In the genomic region with DNA sequence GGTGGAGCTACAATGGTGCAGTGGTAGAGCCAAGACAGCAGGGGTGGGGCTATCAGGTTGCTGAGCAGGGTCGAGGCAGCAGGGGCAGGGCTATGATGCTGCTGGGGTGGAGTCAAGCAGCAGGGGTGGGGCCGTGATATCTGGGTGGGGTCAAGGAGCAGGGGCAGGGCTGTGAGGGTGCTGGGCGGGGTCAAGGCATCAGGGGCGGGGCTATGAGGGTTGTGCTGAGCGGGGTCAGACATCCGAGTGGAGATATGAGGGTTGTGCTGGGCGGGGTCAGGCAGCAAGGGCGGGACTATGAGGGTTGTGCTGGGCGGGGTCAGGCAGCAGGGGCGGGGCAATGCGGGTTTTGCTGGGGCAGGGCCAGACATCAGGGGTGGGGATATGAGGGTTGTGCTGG, we compare ENCODE assay signal across 14 cellular contexts. TPM values are rescaled to one million over a fixed set of nuclear protein-coding genes. Genes with fewer than 3 reads are reported as not detected.
DNase-seq lines count a peak whose midpoint lies in the region; ATAC-seq and TF ChIP-seq lines count a peak whose summit lies in the region.
"Had no signal": no experiment of that assay in that cellular context is flagged by ENCODE, and none has a peak within 500 bp of the region (broad histone marks: within the 10 kb centered on the region; RNA-seq: fewer than 3 reads in every experiment).

No MANE protein-coding gene starts in this region.

- no peaks in the 10 kb centered on the region for H3K36me3 Mint-ChIP-seq in CD8-positive, alpha-beta T cell
- H3K36me3 Mint-ChIP-seq: activated naive CD8-positive, alpha-beta T cell had no signal

- POLR2A ChIA-PET in CD8-positive, alpha-beta T cell (lab: Charles Lee), result no interaction called here
- POLR2A ChIA-PET in HEK293 (lab: Yijun Ruan, JAX), result no interaction called here

- intact Hi-C loops in CD8-positive, alpha-beta T cell (cut with DNase I, micrococcal nuclease), result no loop called here
- intact Hi-C loops in esophagus squamous epithelium (cut with DNase I), result no loop called here

- no peak overlapping the region for H3K4me3 ChIP-seq in CD8-positive, alpha-beta T cell (ENCODE audit: low read depth, low read length)
- H3K4me3 ChIP-seq in HEK293 (ENCODE audit: low read depth, low read length) (no peak overlapping the region), esophagus squamous epithelium (no peak overlapping the region)
- H3K4me3 ChIP-seq: SJCRH30, upper lobe of left lung had no signal

- no peak for TF ChIP-seq POLR2A in esophagus squamous epithelium (IDR thresholded peaks at IDR 0.05)

- no peak overlapping the region for H3K4me3 Mint-ChIP-seq in CD8-positive, alpha-beta T cell
- H3K4me3 Mint-ChIP-seq: activated naive CD8-positive, alpha-beta T cell; neural crest cell had no signal

- no peaks in the 10 kb centered on the region for H3K27me3 ChIP-seq in CD8-positive, alpha-beta T cell (ENCODE audit: insufficient read depth, low read length)
- H3K27me3 ChIP-seq in esophagus squamous epithelium, result peaks cover 0 to 19% (median 0%) of the 10 kb centered on the region in 4 donors
- H3K27me3 ChIP-seq: SJCRH30, upper lobe of left lung had no signal

- peak in 2 of 7 experiments; percentile 32 to 47 for DNase-seq in CD8-positive, alpha-beta T cell
- peak; percentile 27 for DNase-seq in activated CD4-positive, alpha-beta T cell treated with anti-CD3 and anti-CD28 coated beads, Interleukin-2, amount 50 U/mL, for 1 hour
- DNase-seq in islet precursor cell, result peak; percentile 48
- DNase-seq in glomerular visceral epithelial cell (ENCODE audit: extremely low spot score), result no peak
- DNase-seq in esophagus squamous epithelium (lab: John Stamatoyannopoulos, UW), result no peak
- no peak for DNase-seq in OCI-M2 (lab: John Stamatoyannopoulos, UW; ENCODE audit: unreplicated experiment)
- DNase-seq: effector CD4-positive, alpha-beta T cell; NCI-H1417 had no signal

- H3K9me3 ChIP-seq in CD8-positive, alpha-beta T cell (ENCODE audit: low read length), result no peaks in the 10 kb centered on the region
- H3K9me3 ChIP-seq in HEK293 (ENCODE audit: control insufficient read depth, insufficient read depth, low read depth, low read length) (no peaks in the 10 kb centered on the region), esophagus squamous epithelium (no peaks in the 10 kb centered on the region)
- H3K9me3 ChIP-seq: SJCRH30, upper lobe of left lung had no signal

- H3K4me1 Mint-ChIP-seq in CD8-positive, alpha-beta T cell (ENCODE audit: low read depth), result no peaks in the 10 kb centered on the region
- H3K4me1 Mint-ChIP-seq: neural crest cell had no signal

- peaks cover 10% of the 10 kb centered on the region for H3K4me1 ChIP-seq in CD8-positive, alpha-beta T cell (ENCODE audit: insufficient read depth, low read length)
- H3K4me1 ChIP-seq in HEK293 (ENCODE audit: control insufficient read depth, insufficient read depth, low read length) (no peaks in the 10 kb centered on the region), esophagus squamous epithelium (peaks cover 0 to 10% (median 0%) of the 10 kb centered on the region in 3 donors)

- no peaks in the 10 kb centered on the region for H3K27me3 Mint-ChIP-seq in CD8-positive, alpha-beta T cell (ENCODE audit: low read depth)
- H3K27me3 Mint-ChIP-seq: activated naive CD8-positive, alpha-beta T cell had no signal

- CTCF ChIA-PET in CD8-positive, alpha-beta T cell (lab: Charles Lee), result interaction anchor here (1.0 kb wide), 1 partner anchor 28 kb away, joined by 4 read pairs; no protein-coding TSS in a partner anchor
- CTCF ChIA-PET in HEK293 (lab: Yijun Ruan, JAX), result no interaction called here

- H3K9me3 Mint-ChIP-seq in CD8-positive, alpha-beta T cell, result no peaks in the 10 kb centered on the region
- H3K9me3 Mint-ChIP-seq: neural crest cell had no signal

- no peaks in the 10 kb centered on the region for H3K36me3 ChIP-seq in CD8-positive, alpha-beta T cell (ENCODE audit: insufficient read depth, low read length)
- H3K36me3 ChIP-seq in HEK293 (ENCODE audit: control insufficient read depth in 2 of 2, insufficient read depth in 1 of 2, low read length in 2 of 2), result no peaks in the 10 kb centered on the region; a peak in 1 of 3 replicates
- no peaks in the 10 kb centered on the region for H3K36me3 ChIP-seq in esophagus squamous epithelium
- H3K36me3 ChIP-seq: SJCRH30, upper lobe of left lung had no signal

- H3K27ac Mint-ChIP-seq in CD8-positive, alpha-beta T cell, result no peak overlapping the region
- H3K27ac Mint-ChIP-seq: activated naive CD8-positive, alpha-beta T cell had no signal

- TF ChIP-seq CTCF in CD8-positive, alpha-beta T cell (IDR thresholded peaks at IDR 0.05), result no peak
- no peak for TF ChIP-seq CTCF in HEK293 (tag by site-specific recombination; IDR thresholded peaks at IDR 0.05)
- TF ChIP-seq CTCF in esophagus squamous epithelium (IDR thresholded peaks at IDR 0.05), result no peak

- WGBS in esophagus squamous epithelium, 2 donors, result 73% methylated on average over 5 of the region's 11 CpGs; no CpG with 5 or more reads in 1 of the 2 donors

- no peak overlapping the region for H3K27ac ChIP-seq in CD8-positive, alpha-beta T cell (ENCODE audit: low read depth, low read length)
- H3K27ac ChIP-seq in HEK293 (ENCODE audit: extremely low read depth, low read depth, low read length) (no peak overlapping the region), esophagus squamous epithelium (no peak overlapping the region)
- H3K27ac ChIP-seq: SJCRH30, upper lobe of left lung had no signal

- ATAC-seq in CD8-positive, alpha-beta T cell, result peak; percentile 75
- no peak for ATAC-seq in GM21390 (IDR thresholded peaks at IDR 0.05; ENCODE audit: unreplicated experiment)

TF ChIP-seq in HEK293, 187 proteins besides CTCF, POLR2A, EP300 and RAD21:
- peak; percentile 91 for TF ChIP-seq KLF8 (tag by site-specific recombination; IDR thresholded peaks at IDR 0.05)
- TF ChIP-seq KLF1 (tag by site-specific recombination; IDR thresholded peaks at IDR 0.05), result peak; percentile 97
- no peak for TF ChIP-seq ZNF341 (tag by site-specific recombination; IDR thresholded peaks at IDR 0.05; ENCODE audit: low read depth)

RNA-seq across cellular contexts. Expression of gene HCN2, which starts 14.7 kb away (rescaled TPM):
- under 1 TPM; 0.67 to 0.84 TPM for total RNA-seq in CD8-positive, alpha-beta T cell
- total RNA-seq in esophagus squamous epithelium, result under 1 TPM in 3 of 4 donors, not detected in 1; 0.15 to 0.57 (median 0.29) TPM

RNA-seq across cellular contexts. Expression of gene POLRMT, which starts 29.0 kb away (rescaled TPM):
- total RNA-seq in CD8-positive, alpha-beta T cell, result 10 to 100 TPM; 48.6 to 53.7 TPM
- 10 to 100 TPM; 23.5 to 32.3 (median 25.0) TPM for total RNA-seq in esophagus squamous epithelium

RNA-seq across cellular contexts. Expression of gene BSG, which starts 32.0 kb away (rescaled TPM):
- 10 to 100 TPM; 76.2 to 81.2 TPM for total RNA-seq in CD8-positive, alpha-beta T cell
- 100 to 1,000 TPM; 182 to 408 (median 289) TPM for total RNA-seq in esophagus squamous epithelium

RNA-seq across cellular contexts. Expression of gene FGF22, which starts 35.3 kb away (rescaled TPM):
- total RNA-seq in CD8-positive, alpha-beta T cell, result under 1 TPM; 0.65 to 0.97 TPM
- total RNA-seq in esophagus squamous epithelium, result 1 to 10 TPM in 1 of 4 donors, under 1 TPM in 1, not detected in 2; 0.38 to 1.6 TPM
- total RNA-seq: SJCRH30 had no signal

RNA-seq across cellular contexts. Expression of gene RNF126, which starts 58.7 kb away (rescaled TPM):
- 100 to 1,000 TPM in 1 of 2 experiments, 10 to 100 TPM in 1; 99.7 to 107 TPM for total RNA-seq in CD8-positive, alpha-beta T cell
- 100 to 1,000 TPM in 2 of 4 donors, 10 to 100 TPM in 2; 82.1 to 118 (median 98.4) TPM for total RNA-seq in esophagus squamous epithelium

Comparison
In these comparisons a context has a peak if more than half of its experiments do, and no peak if none do; other contexts are left out.
1. DNase-seq: peak in activated CD4-positive, alpha-beta T cell treated with anti-CD3 and anti-CD28 coated beads, Interleukin-2, amount 50 U/mL, for 1 hour (single experiment) and islet precursor cell (single experiment); none in glomerular visceral epithelial cell (single experiment), esophagus squamous epithelium (single experiment) and OCI-M2 (single experiment).